38 cellular contexts compared by ENCODE assay signal in the genomic region with DNA sequence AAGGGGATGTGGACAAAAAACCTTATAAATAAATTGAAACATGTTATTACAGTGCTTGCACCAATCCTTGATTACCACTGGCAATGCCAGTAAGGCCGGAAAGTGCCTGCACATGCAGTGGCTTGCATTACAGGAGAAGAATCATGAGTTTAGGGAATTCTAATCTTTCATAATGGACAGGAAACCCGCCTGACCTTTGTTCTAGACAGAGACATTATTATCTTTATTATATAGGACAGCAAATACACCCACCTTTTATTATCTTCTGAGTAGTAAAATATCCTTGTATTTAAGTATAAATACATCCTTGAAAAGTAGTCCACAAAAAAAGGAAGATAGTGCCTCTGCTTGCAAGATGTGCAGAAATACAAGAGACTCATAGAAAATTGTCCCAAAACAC.
"Had no signal": no experiment of that assay in that cellular context is flagged by ENCODE, and none has a peak within 500 bp of the region (broad histone marks: within the 10 kb centered on the region; RNA-seq: fewer than 3 reads in every experiment).

No MANE protein-coding gene starts in this region.

- ATAC-seq: activated CD4-positive, alpha-beta T cell treated with anti-CD3 and anti-CD28 coated beads for 36 hours; activated CD8-positive, alpha-beta memory T cell treated with anti-CD3 and anti-CD28 coated beads, Interleukin-2, amount 10 ng/mL, durations not matched to agents 7 days and 5 days; activated CD8-positive, alpha-beta T cell treated with anti-CD3 and anti-CD28 coated beads, Interleukin-2, amount 10 ng/mL, durations not matched to agents 7 days and 5 days; activated naive CD8-positive, alpha-beta T cell treated with anti-CD3 and anti-CD28 coated beads, Interleukin-2, amount 50 U/mL, for 24 hours; body of pancreas; gastroesophageal sphincter; heart right ventricle; T-cell had no signal

- H3K9me3 Mint-ChIP-seq: activated CD4-positive, alpha-beta memory T cell treated with anti-CD3 and anti-CD28 coated beads for 36 hours; activated CD4-positive, alpha-beta T cell treated with anti-CD3 and anti-CD28 coated beads, Interleukin-2, amount 10 ng/mL, durations not matched to agents 24 days and 14 days; activated naive CD4-positive, alpha-beta T cell treated with anti-CD3 and anti-CD28 coated beads for 36 hours; activated naive CD4-positive, alpha-beta T cell treated with anti-CD3 and anti-CD28 coated beads, Interleukin-2, amount 50 U/mL, for 24 hours; activated naive CD8-positive, alpha-beta T cell treated with anti-CD3 and anti-CD28 coated beads for 36 hours; activated naive CD8-positive, alpha-beta T cell treated with anti-CD3 and anti-CD28 coated beads, Interleukin-2, amount 50 U/mL, for 24 hours; activated T-helper 1 cell treated with anti-CD3 and anti-CD28 coated beads, Interleukin-12 subunit alpha, Interleukin-12 subunit beta, Interleukin-2, Interleukin-4 antibody, amounts not matched to agents 30 ng/mL and 10 ng/mL and 1 ng/mL, durations not matched to agents 14 hours and 24 hours and 36 hours; activated T-helper 2 cell treated with anti-CD3 and anti-CD28 coated beads, Interferon-gamma antibody, Interleukin-2, Interleukin-4, amounts not matched to agents 10 μg/mL and 5 μg/mL and 100 μg/mL, durations not matched to agents 14 hours and 24 hours and 36 hours; dendritic cell treated with granulocyte-macrophage colony-stimulating factor and Interleukin-4, amounts not matched to agents 40 ng/mL and 50 ng/mL, for 4 days; endodermal cell; T-cell; T-helper 1 cell treated with Interleukin-12 subunit alpha and Interleukin-12 subunit beta and Interleukin-4 antibody, amounts not matched to agents 30 μg/mL and 1 μg/mL, for 36 hours; T-helper 2 cell treated with Interferon-gamma antibody and Interleukin-4, amounts not matched to agents 5 μg/mL and 100 μg/mL, for 36 hours had no signal

- H3K27ac Mint-ChIP-seq: activated CD4-positive, alpha-beta memory T cell treated with anti-CD3 and anti-CD28 coated beads for 36 hours; activated CD4-positive, alpha-beta T cell treated with anti-CD3 and anti-CD28 coated beads for 36 hours; activated CD4-positive, alpha-beta T cell treated with anti-CD3 and anti-CD28 coated beads, Interleukin-2, amount 10 ng/mL, durations not matched to agents 24 days and 14 days; activated CD8-positive, alpha-beta memory T cell treated with anti-CD3 and anti-CD28 coated beads, Interleukin-2, amount 10 ng/mL, durations not matched to agents 7 days and 5 days; activated CD8-positive, alpha-beta T cell treated with anti-CD3 and anti-CD28 coated beads, Interleukin-2, amount 10 ng/mL, durations not matched to agents 7 days and 5 days; activated naive CD4-positive, alpha-beta T cell treated with anti-CD3 and anti-CD28 coated beads for 36 hours; activated naive CD4-positive, alpha-beta T cell treated with anti-CD3 and anti-CD28 coated beads, Interleukin-2, amount 50 U/mL, for 24 hours; activated naive CD8-positive, alpha-beta T cell treated with anti-CD3 and anti-CD28 coated beads for 36 hours; activated naive CD8-positive, alpha-beta T cell treated with anti-CD3 and anti-CD28 coated beads, Interleukin-2, amount 50 U/mL, for 24 hours; activated T-helper 1 cell treated with anti-CD3 and anti-CD28 coated beads, Interleukin-12 subunit alpha, Interleukin-12 subunit beta, Interleukin-2, Interleukin-4 antibody, amounts not matched to agents 30 ng/mL and 10 ng/mL and 1 ng/mL, durations not matched to agents 14 hours and 24 hours and 36 hours; activated T-helper 2 cell treated with anti-CD3 and anti-CD28 coated beads, Interferon-gamma antibody, Interleukin-2, Interleukin-4, amounts not matched to agents 10 μg/mL and 5 μg/mL and 100 μg/mL, durations not matched to agents 14 hours and 24 hours and 36 hours; dendritic cell treated with granulocyte-macrophage colony-stimulating factor and Interleukin-4, amounts not matched to agents 40 ng/mL and 50 ng/mL, for 4 days; endodermal cell; T-cell; T-helper 1 cell treated with Interleukin-12 subunit alpha and Interleukin-12 subunit beta and Interleukin-4 antibody, amounts not matched to agents 30 μg/mL and 1 μg/mL, for 36 hours; T-helper 2 cell treated with Interferon-gamma antibody and Interleukin-4, amounts not matched to agents 5 μg/mL and 100 μg/mL, for 36 hours had no signal

- H3K27me3 ChIP-seq: adrenal gland, body of pancreas, cardiac muscle cell, colonic mucosa, esophagus muscularis mucosa, gastroesophageal sphincter, heart right ventricle had no signal

- H3K4me1 Mint-ChIP-seq: activated naive CD4-positive, alpha-beta T cell treated with anti-CD3 and anti-CD28 coated beads, Interleukin-2, amount 50 U/mL, for 24 hours; activated naive CD8-positive, alpha-beta T cell treated with anti-CD3 and anti-CD28 coated beads for 36 hours had no signal

- H3K9me3 ChIP-seq: adrenal gland, body of pancreas, colonic mucosa, esophagus muscularis mucosa, gastroesophageal sphincter, heart right ventricle had no signal

- H3K4me3 ChIP-seq: adrenal gland, body of pancreas, cardiac muscle cell, colonic mucosa, dorsolateral prefrontal cortex, esophagus muscularis mucosa, gastroesophageal sphincter, heart right ventricle had no signal

- H3K27me3 Mint-ChIP-seq: activated CD4-positive, alpha-beta T cell treated with anti-CD3 and anti-CD28 coated beads, Interleukin-2, amount 10 ng/mL, durations not matched to agents 24 days and 14 days; activated CD8-positive, alpha-beta memory T cell treated with anti-CD3 and anti-CD28 coated beads, Interleukin-2, amount 10 ng/mL, durations not matched to agents 7 days and 5 days; activated naive CD8-positive, alpha-beta T cell treated with anti-CD3 and anti-CD28 coated beads, Interleukin-2, amount 50 U/mL, for 24 hours; dendritic cell treated with granulocyte-macrophage colony-stimulating factor and Interleukin-4, amounts not matched to agents 40 ng/mL and 50 ng/mL, for 4 days had no signal

- H3K36me3 ChIP-seq: adrenal gland, cardiac muscle cell, colonic mucosa, esophagus muscularis mucosa, gastroesophageal sphincter, heart right ventricle had no signal

- H3K4me1 ChIP-seq: adrenal gland, colonic mucosa, esophagus muscularis mucosa, gastroesophageal sphincter, heart right ventricle had no signal

- H3K36me3 Mint-ChIP-seq: activated CD4-positive, alpha-beta memory T cell treated with anti-CD3 and anti-CD28 coated beads for 36 hours; activated CD8-positive, alpha-beta memory T cell treated with anti-CD3 and anti-CD28 coated beads, Interleukin-2, amount 10 ng/mL, durations not matched to agents 7 days and 5 days; activated naive CD4-positive, alpha-beta T cell treated with anti-CD3 and anti-CD28 coated beads, Interleukin-2, amount 50 U/mL, for 24 hours; activated naive CD8-positive, alpha-beta T cell treated with anti-CD3 and anti-CD28 coated beads for 36 hours; T-cell had no signal

- H3K4me3 Mint-ChIP-seq: activated CD4-positive, alpha-beta memory T cell treated with anti-CD3 and anti-CD28 coated beads for 36 hours; activated CD4-positive, alpha-beta T cell treated with anti-CD3 and anti-CD28 coated beads for 36 hours; activated CD4-positive, alpha-beta T cell treated with anti-CD3 and anti-CD28 coated beads, Interleukin-2, amount 10 ng/mL, durations not matched to agents 24 days and 14 days; activated CD8-positive, alpha-beta memory T cell treated with anti-CD3 and anti-CD28 coated beads, Interleukin-2, amount 10 ng/mL, durations not matched to agents 7 days and 5 days; activated CD8-positive, alpha-beta T cell treated with anti-CD3 and anti-CD28 coated beads, Interleukin-2, amount 10 ng/mL, durations not matched to agents 7 days and 5 days; activated naive CD4-positive, alpha-beta T cell treated with anti-CD3 and anti-CD28 coated beads for 36 hours; activated naive CD4-positive, alpha-beta T cell treated with anti-CD3 and anti-CD28 coated beads, Interleukin-2, amount 50 U/mL, for 24 hours; activated naive CD8-positive, alpha-beta T cell treated with anti-CD3 and anti-CD28 coated beads for 36 hours; activated naive CD8-positive, alpha-beta T cell treated with anti-CD3 and anti-CD28 coated beads, Interleukin-2, amount 50 U/mL, for 24 hours; activated T-helper 1 cell treated with anti-CD3 and anti-CD28 coated beads, Interleukin-12 subunit alpha, Interleukin-12 subunit beta, Interleukin-2, Interleukin-4 antibody, amounts not matched to agents 30 ng/mL and 10 ng/mL and 1 ng/mL, durations not matched to agents 14 hours and 24 hours and 36 hours; dendritic cell treated with granulocyte-macrophage colony-stimulating factor and Interleukin-4, amounts not matched to agents 40 ng/mL and 50 ng/mL, for 4 days; endodermal cell; T-cell; T-helper 1 cell treated with Interleukin-12 subunit alpha and Interleukin-12 subunit beta and Interleukin-4 antibody, amounts not matched to agents 30 μg/mL and 1 μg/mL, for 36 hours; T-helper 2 cell treated with Interferon-gamma antibody and Interleukin-4, amounts not matched to agents 5 μg/mL and 100 μg/mL, for 36 hours had no signal

- DNase-seq: activated CD4-positive, alpha-beta memory T cell treated with anti-CD3 and anti-CD28 coated beads for 36 hours; activated CD4-positive, alpha-beta T cell treated with anti-CD3 and anti-CD28 coated beads for 36 hours; activated CD4-positive, alpha-beta T cell treated with anti-CD3 and anti-CD28 coated beads, Interleukin-2, amount 10 ng/mL, durations not matched to agents 24 days and 14 days; activated CD4-positive, CD25-positive, alpha-beta regulatory T cell; activated CD4-positive, CD25-positive, alpha-beta regulatory T cell treated with anti-CD3 and anti-CD28 coated beads, Interleukin-2, amount 50 U/mL, for 72 hours; activated CD8-positive, alpha-beta memory T cell treated with anti-CD3 and anti-CD28 coated beads, Interleukin-2, amount 10 ng/mL, durations not matched to agents 7 days and 5 days; activated CD8-positive, alpha-beta memory T cell treated with anti-CD3 and anti-CD28 coated beads, Interleukin-2, amount 50 U/mL, for 4 hours; activated CD8-positive, alpha-beta T cell treated with anti-CD3 and anti-CD28 coated beads, Interleukin-2, amount 10 ng/mL, durations not matched to agents 7 days and 5 days; activated effector memory CD4-positive, alpha-beta T cell treated with anti-CD3 and anti-CD28 coated beads, Interleukin-2, amount 50 U/mL, for 16 hours; activated naive CD4-positive, alpha-beta T cell treated with anti-CD3 and anti-CD28 coated beads for 36 hours; activated naive CD8-positive, alpha-beta T cell treated with anti-CD3 and anti-CD28 coated beads for 36 hours; activated naive CD8-positive, alpha-beta T cell treated with anti-CD3 and anti-CD28 coated beads, Interleukin-2, amount 50 U/mL, for 24 hours; activated T-cell treated with anti-CD3 and anti-CD28 coated beads, Interleukin-2, amount 50 U/mL, for 1 hour; activated T-cell treated with anti-CD3 and anti-CD28 coated beads, Interleukin-2, amount 50 U/mL, for 48 hours; adrenal gland; amygdala; aorta; body of pancreas; central memory CD4-positive, alpha-beta T cell; cerebellar nuclear complex; colonic mucosa; dorsolateral prefrontal cortex; effector memory CD4-positive, alpha-beta T cell; endodermal cell; erythroblast; foreskin melanocyte; heart right ventricle; T-cell; T1000 had no signal
